ENCODE assay signal across 8 cellular contexts in the genomic region with DNA sequence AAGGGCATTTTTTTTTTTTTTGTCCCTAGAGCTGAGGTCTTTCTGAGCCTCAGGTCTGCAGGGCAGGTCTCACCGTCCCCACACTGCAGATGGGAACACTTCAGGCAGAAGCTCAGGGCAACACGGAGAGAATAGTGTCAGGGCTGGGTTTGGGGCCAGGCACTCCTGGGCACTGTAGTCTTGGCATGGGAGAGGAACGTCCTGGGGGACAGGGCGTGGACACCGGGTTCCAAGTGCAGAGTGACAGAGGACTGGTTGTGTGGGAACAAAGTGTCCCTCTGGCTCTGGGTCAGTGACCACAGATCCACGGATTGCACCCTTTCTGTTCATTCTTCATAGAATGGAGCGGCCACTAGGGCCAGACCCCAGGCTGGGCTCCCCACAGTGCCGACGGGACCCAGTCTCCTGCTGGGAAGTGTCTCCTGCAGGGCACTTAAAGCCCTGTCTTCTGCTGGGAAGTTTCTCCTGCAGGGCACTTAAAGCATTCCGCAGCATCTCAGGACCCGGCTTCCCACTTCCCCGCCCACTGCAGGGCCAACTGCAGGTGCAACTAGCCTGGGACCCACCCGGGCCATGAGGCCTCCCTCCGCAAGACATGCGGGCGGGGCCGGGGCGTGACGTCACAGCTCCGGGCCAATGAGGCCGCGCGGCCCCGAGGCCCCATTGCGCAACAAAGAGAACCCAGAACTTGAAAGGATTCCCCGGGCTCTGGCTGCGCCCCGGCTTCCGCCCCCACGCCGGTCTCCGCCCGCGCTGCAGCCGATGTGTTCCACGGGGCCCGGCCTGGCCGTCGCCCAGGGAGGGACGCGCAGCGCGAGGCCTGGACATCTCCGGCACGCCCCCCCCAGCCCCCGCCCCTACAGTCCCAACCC. TPM values are rescaled to one million over a fixed set of nuclear protein-coding genes. Genes with fewer than 3 reads are reported as not detected.
DNase-seq lines count a peak whose midpoint lies in the region; ATAC-seq and TF ChIP-seq lines count a peak whose summit lies in the region.

No MANE protein-coding gene starts in this region.

- no peaks in the 10 kb centered on the region for H3K36me3 Mint-ChIP-seq in activated CD8-positive, alpha-beta memory T cell treated with anti-CD3 and anti-CD28 coated beads, Interleukin-2, amount 10 ng/mL, durations not matched to agents 7 days and 5 days
- no peaks in the 10 kb centered on the region for H3K36me3 Mint-ChIP-seq in endothelial cell (ENCODE audit: low read depth, unreplicated experiment)

- DNase-seq in DMS153 treated with DMSO at 0.1 percent for 48 hours (lab: John Stamatoyannopoulos, UW; ENCODE audit: unreplicated experiment) (peak; percentile 51), NOMO-1 (lab: John Stamatoyannopoulos, UW; ENCODE audit: unreplicated experiment in 2 of 2) (peak; percentile 73 to 86), endothelial cell (ENCODE audit: low spot score) (peak; percentile 60), mucosa of gallbladder (ENCODE audit: low spot score) (peak; percentile 83), NCI-H2029 (lab: John Stamatoyannopoulos, UW) (no peak)
- peak; percentile 88 for DNase-seq in activated CD8-positive, alpha-beta memory T cell treated with anti-CD3 and anti-CD28 coated beads, Interleukin-2, amount 10 ng/mL, durations not matched to agents 7 days and 5 days
- peak; percentile 86 for DNase-seq in stimulated activated CD8-positive, alpha-beta memory T cell treated with anti-CD3 and anti-CD28 coated beads, Interleukin-4, amount 100 ng/mL, for 48 hours

- CTCF ChIA-PET in activated CD8-positive, alpha-beta memory T cell treated with anti-CD3 and anti-CD28 coated beads, Interleukin-2, amount 10 ng/mL, durations not matched to agents 7 days and 5 days (lab: Charles Lee) = interaction anchor here (0.8 to 2.7 kb wide), 4 partner anchors 13 to 178 kb away, joined by 3 to 13 read pairs (median 7); no protein-coding TSS in a partner anchor

- no peak for TF ChIP-seq CTCF in endothelial cell (IDR thresholded peaks at IDR 0.05; ENCODE audit: unreplicated experiment)

- H3K27ac Mint-ChIP-seq in activated CD8-positive, alpha-beta memory T cell treated with anti-CD3 and anti-CD28 coated beads, Interleukin-2, amount 10 ng/mL, durations not matched to agents 7 days and 5 days = no peak overlapping the region
- no peak overlapping the region for H3K27ac Mint-ChIP-seq in endothelial cell (ENCODE audit: unreplicated experiment)

- peaks cover 12% of the 10 kb centered on the region for H3K4me1 Mint-ChIP-seq in activated CD8-positive, alpha-beta memory T cell treated with anti-CD3 and anti-CD28 coated beads, Interleukin-2, amount 10 ng/mL, durations not matched to agents 7 days and 5 days
- H3K4me1 Mint-ChIP-seq in endothelial cell (ENCODE audit: unreplicated experiment) = no peaks in the 10 kb centered on the region

- no peaks in the 10 kb centered on the region for H3K9me3 Mint-ChIP-seq in activated CD8-positive, alpha-beta memory T cell treated with anti-CD3 and anti-CD28 coated beads, Interleukin-2, amount 10 ng/mL, durations not matched to agents 7 days and 5 days (ENCODE audit: low read depth)
- H3K9me3 Mint-ChIP-seq in endothelial cell (ENCODE audit: unreplicated experiment) = no peaks in the 10 kb centered on the region

- H3K4me3 Mint-ChIP-seq in activated CD8-positive, alpha-beta memory T cell treated with anti-CD3 and anti-CD28 coated beads, Interleukin-2, amount 10 ng/mL, durations not matched to agents 7 days and 5 days = peak overlapping the region; percentile 40
- peak overlapping the region; percentile 79 for H3K4me3 Mint-ChIP-seq in endothelial cell (ENCODE audit: unreplicated experiment)

- peak; percentile 41 for ATAC-seq in HG02623 (IDR thresholded peaks at IDR 0.05; ENCODE audit: unreplicated experiment)
- peak; percentile 75 for ATAC-seq in activated CD8-positive, alpha-beta memory T cell treated with anti-CD3 and anti-CD28 coated beads, Interleukin-2, amount 10 ng/mL, durations not matched to agents 7 days and 5 days

- H3K27me3 Mint-ChIP-seq in activated CD8-positive, alpha-beta memory T cell treated with anti-CD3 and anti-CD28 coated beads, Interleukin-2, amount 10 ng/mL, durations not matched to agents 7 days and 5 days = peaks cover 15% of the 10 kb centered on the region
- peaks cover 24% of the 10 kb centered on the region for H3K27me3 Mint-ChIP-seq in endothelial cell (ENCODE audit: unreplicated experiment)

RNA-seq across cellular contexts. Expression of a gene that starts 1.2 kb away (rescaled TPM):
- total RNA-seq in activated CD8-positive, alpha-beta memory T cell treated with anti-CD3 and anti-CD28 coated beads, Interleukin-2, amount 10 ng/mL, durations not matched to agents 7 days and 5 days = 1 to 10 TPM; 1.1 to 1.2 TPM
- total RNA-seq in endothelial cell (ENCODE audit: unreplicated experiment) = 3.0 TPM
- 14.8 TPM for total RNA-seq in mucosa of gallbladder

RNA-seq across cellular contexts. Expression of a gene that starts 15.7 kb away (rescaled TPM):
- not detected for total RNA-seq in activated CD8-positive, alpha-beta memory T cell treated with anti-CD3 and anti-CD28 coated beads, Interleukin-2, amount 10 ng/mL, durations not matched to agents 7 days and 5 days
- not detected for total RNA-seq in endothelial cell (ENCODE audit: unreplicated experiment)
- total RNA-seq in mucosa of gallbladder = not detected

RNA-seq across cellular contexts. Expression of a gene that starts 24.0 kb away (rescaled TPM):
- total RNA-seq in activated CD8-positive, alpha-beta memory T cell treated with anti-CD3 and anti-CD28 coated beads, Interleukin-2, amount 10 ng/mL, durations not matched to agents 7 days and 5 days = 10 to 100 TPM; 59.1 to 72.8 TPM
- total RNA-seq in endothelial cell (ENCODE audit: unreplicated experiment) = 52.2 TPM
- 52.9 TPM for total RNA-seq in mucosa of gallbladder

RNA-seq across cellular contexts. Expression of a gene that starts 53.8 kb away (rescaled TPM):
- total RNA-seq in activated CD8-positive, alpha-beta memory T cell treated with anti-CD3 and anti-CD28 coated beads, Interleukin-2, amount 10 ng/mL, durations not matched to agents 7 days and 5 days = 10 to 100 TPM; 12.4 to 36.7 TPM
- not detected for total RNA-seq in endothelial cell (ENCODE audit: unreplicated experiment)
- total RNA-seq in mucosa of gallbladder = 26.6 TPM
